ENCODE assay signal across 14 cellular contexts in the genomic region with DNA sequence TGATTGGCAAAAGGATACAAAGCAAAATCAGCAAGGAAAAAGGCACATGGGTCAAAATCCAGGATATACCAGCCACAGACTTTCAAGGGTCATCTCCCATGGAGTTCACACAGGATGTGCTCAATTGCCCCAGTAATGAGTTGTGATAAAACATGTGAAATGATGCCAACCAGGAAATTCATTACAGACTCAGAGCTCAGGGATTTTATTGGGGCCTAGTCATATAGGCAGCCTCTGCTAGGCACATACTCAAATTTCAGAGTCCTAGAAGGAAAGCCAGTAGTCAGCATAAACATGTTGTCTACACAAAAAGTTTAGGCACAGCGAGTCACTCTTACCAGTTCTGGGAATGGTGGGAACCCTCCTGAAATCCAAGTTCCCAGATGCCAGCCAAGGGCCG.
A peak's percentile ranks its signal among the peaks of the same experiment; 100 is the strongest.
DNase-seq lines count a peak whose midpoint lies in the region; FAIRE-seq and TF ChIP-seq lines count a peak whose summit lies in the region.
"Had no signal": no experiment of that assay in that cellular context is flagged by ENCODE, and none has a peak within 500 bp of the region (broad histone marks: within the 10 kb centered on the region; RNA-seq: fewer than 3 reads in every experiment).

No MANE protein-coding gene starts in this region.

- H3K27ac Mint-ChIP-seq in type B pancreatic cell (no peak overlapping the region), glutamatergic neuron (ENCODE audit: unreplicated experiment) (no peak overlapping the region)
- H3K27ac Mint-ChIP-seq: natural killer cell; stimulated activated naive B cell treated with anti-CD40 and anti-IgM and Interleukin-4, amounts not matched to agents 10 μg/mL and 1 μg/mL and 100 μg/mL, for 72 hours had no signal

- peaks cover 20% of the 10 kb centered on the region for H3K4me1 ChIP-seq in adipocyte (ENCODE audit: control insufficient read depth, insufficient read depth, low read length)

- no peaks in the 10 kb centered on the region for H3K9me3 Mint-ChIP-seq in type B pancreatic cell
- no peaks in the 10 kb centered on the region for H3K9me3 Mint-ChIP-seq in glutamatergic neuron (ENCODE audit: unreplicated experiment)
- H3K9me3 Mint-ChIP-seq: natural killer cell; stimulated activated naive B cell treated with anti-CD40 and anti-IgM and Interleukin-4, amounts not matched to agents 10 μg/mL and 1 μg/mL and 100 μg/mL, for 72 hours had no signal

- H3K27me3 ChIP-seq in adipocyte (replicated peaks; ENCODE audit: control insufficient read depth, insufficient read depth, low read length): no peaks in the 10 kb centered on the region
- H3K27me3 ChIP-seq: BLaER1 treated with 17β-estradiol and CSF1 and Interleukin-3, amounts not matched to agents 10 nM and 100 nM had no signal

- H3K36me3 Mint-ChIP-seq in type B pancreatic cell (no peaks in the 10 kb centered on the region), glutamatergic neuron (ENCODE audit: unreplicated experiment) (no peaks in the 10 kb centered on the region)
- H3K36me3 Mint-ChIP-seq: natural killer cell; stimulated activated naive B cell treated with anti-CD40 and anti-IgM and Interleukin-4, amounts not matched to agents 10 μg/mL and 1 μg/mL and 100 μg/mL, for 72 hours had no signal

- DNase-seq in AG09319 (ENCODE audit: extremely low read depth, low read depth): peak; percentile 25
- peak; percentile 59 for DNase-seq in HFF-Myc (ENCODE audit: extremely low read depth, low read depth)
- DNase-seq in adipocyte (ENCODE audit: low read depth): peak; percentile 34
- DNase-seq in iris pigment epithelial cell (ENCODE audit: low read depth): peak; percentile 41
- no peak for DNase-seq in NCI-H748 treated with DMSO at 0.1 percent for 48 hours (lab: John Stamatoyannopoulos, UW)
- no peak for DNase-seq in type B pancreatic cell (ENCODE audit: extremely low spot score, unreplicated experiment)
- DNase-seq in glutamatergic neuron: no peak
- no peak for DNase-seq in HTR-8/SVneo (ENCODE audit: insufficient read length, low spot score)
- DNase-seq: left cardiac atrium; natural killer cell; NCI-H2107; stimulated activated CD4-positive, alpha-beta T cell treated with anti-CD3 and anti-CD28 coated beads, Interleukin-4, amount 100 ng/mL, for 24 hours; stimulated activated naive B cell treated with anti-CD40 and anti-IgM and Interleukin-4, amounts not matched to agents 10 μg/mL and 1 μg/mL and 100 μg/mL, for 72 hours had no signal

- FAIRE-seq in HTR-8/SVneo (lab: Jason Lieb, UNC): no peak

- TF ChIP-seq CTCF in AG09319 (IDR thresholded peaks at IDR 0.05; ENCODE audit: low read depth, low read length) (no peak), HFF-Myc (IDR thresholded peaks at IDR 0.05; ENCODE audit: low read depth, low read length, missing control alignments) (no peak), type B pancreatic cell (conservative IDR thresholded peaks at IDR 0.05) (no peak), glutamatergic neuron (IDR thresholded peaks at IDR 0.05; ENCODE audit: partially characterized antibody, unreplicated experiment) (no peak)

- no peaks in the 10 kb centered on the region for H3K27me3 Mint-ChIP-seq in type B pancreatic cell
- H3K27me3 Mint-ChIP-seq in glutamatergic neuron (ENCODE audit: unreplicated experiment): no peaks in the 10 kb centered on the region
- H3K27me3 Mint-ChIP-seq: stimulated activated naive B cell treated with anti-CD40 and anti-IgM and Interleukin-4, amounts not matched to agents 10 μg/mL and 1 μg/mL and 100 μg/mL, for 72 hours had no signal

- H3K4me3 ChIP-seq in HFF-Myc (replicated peaks; ENCODE audit: low read depth, low read length) (no peak overlapping the region), adipocyte (ENCODE audit: low read length) (no peak overlapping the region)
- H3K4me3 ChIP-seq: BLaER1 treated with 17β-estradiol and CSF1 and Interleukin-3, amounts not matched to agents 10 nM and 100 nM had no signal

- H3K9me3 ChIP-seq in adipocyte (ENCODE audit: control insufficient read depth, low read length): no peaks in the 10 kb centered on the region
- H3K9me3 ChIP-seq: BLaER1 treated with 17β-estradiol and CSF1 and Interleukin-3, amounts not matched to agents 10 nM and 100 nM had no signal

- H3K4me3 Mint-ChIP-seq in type B pancreatic cell (no peak overlapping the region), glutamatergic neuron (ENCODE audit: unreplicated experiment) (no peak overlapping the region)
- H3K4me3 Mint-ChIP-seq: natural killer cell; stimulated activated naive B cell treated with anti-CD40 and anti-IgM and Interleukin-4, amounts not matched to agents 10 μg/mL and 1 μg/mL and 100 μg/mL, for 72 hours had no signal

- H3K9ac ChIP-seq in adipocyte (ENCODE audit: low read length): no peak overlapping the region
- H3K9ac ChIP-seq: BLaER1 treated with 17β-estradiol and CSF1 and Interleukin-3, amounts not matched to agents 10 nM and 100 nM had no signal

- H3K4me1 Mint-ChIP-seq in type B pancreatic cell (ENCODE audit: unreplicated experiment): peaks cover 6% of the 10 kb centered on the region
- peaks cover under 1% of the 10 kb centered on the region for H3K4me1 Mint-ChIP-seq in glutamatergic neuron (ENCODE audit: low read depth, unreplicated experiment)
- H3K4me1 Mint-ChIP-seq: natural killer cell had no signal

- H3K36me3 ChIP-seq in adipocyte (ENCODE audit: control insufficient read depth, insufficient read depth, low read length, severe bottlenecking): no peaks in the 10 kb centered on the region
- H3K36me3 ChIP-seq: BLaER1 treated with 17β-estradiol and CSF1 and Interleukin-3, amounts not matched to agents 10 nM and 100 nM had no signal

Comparison
In these comparisons a context has a peak if more than half of its experiments do, and no peak if none do; other contexts are left out.
1. DNase-seq: peak in AG09319 (single experiment), HFF-Myc (single experiment), adipocyte (single experiment) and iris pigment epithelial cell (single experiment); none in NCI-H748 treated with DMSO at 0.1 percent for 48 hours (single experiment), type B pancreatic cell (single experiment), glutamatergic neuron (single experiment) and HTR-8/SVneo (single experiment).